ENCODE assay signal across 17 cellular contexts in genomic region chr5:127002390-127002789, GRCh38. TPM values are rescaled to one million over a fixed set of nuclear protein-coding genes. Genes with fewer than 3 reads are reported as not detected.
A peak's percentile ranks its signal among the peaks of the same experiment; 100 is the strongest.
DNase-seq lines count a peak whose midpoint lies in the region; ATAC-seq and TF ChIP-seq lines count a peak whose summit lies in the region.
"Had no signal": no experiment of that assay in that cellular context is flagged by ENCODE, and none has a peak within 500 bp of the region (broad histone marks: within the 10 kb centered on the region; RNA-seq: fewer than 3 reads in every experiment).

No MANE protein-coding gene starts in this region.

- H4K20me1 ChIP-seq in smooth muscle cell (ENCODE audit: low read depth): no peaks in the 10 kb centered on the region

- ATAC-seq in GM19395 (IDR thresholded peaks at IDR 0.05; ENCODE audit: unreplicated experiment): no peak
- ATAC-seq: gastrocnemius medialis had no signal

- peaks cover 8% of the 10 kb centered on the region for H3F3A ChIP-seq in smooth muscle cell (ENCODE audit: low read depth)

- H3K27ac ChIP-seq in smooth muscle cell (ENCODE audit: low read depth): peak overlapping the region; percentile 97
- H3K27ac ChIP-seq: ascending aorta, ovary, spleen had no signal

- H3K4me3 ChIP-seq in fibroblast of the aortic adventitia (ENCODE audit: low read depth, low read length): no peak overlapping the region
- no peak overlapping the region for H3K4me3 ChIP-seq in smooth muscle cell
- H3K4me3 ChIP-seq: ascending aorta, gastrocnemius medialis, ovary, spleen had no signal

- no peak overlapping the region for H2AFZ ChIP-seq in smooth muscle cell (ENCODE audit: low read depth)

- 4% methylated on average over 3 of the region's 3 CpGs for WGBS in smooth muscle cell (ENCODE audit: low lambda C conversion rate)

- no peaks in the 10 kb centered on the region for H3K9me3 ChIP-seq in smooth muscle cell (replicated peaks; ENCODE audit: low read depth)
- H3K9me3 ChIP-seq: ascending aorta, gastrocnemius medialis, ovary, spleen had no signal

- TF ChIP-seq CTCF in fibroblast of the aortic adventitia (IDR thresholded peaks at IDR 0.05; ENCODE audit: insufficient read depth, low read length) (no peak), smooth muscle cell (IDR thresholded peaks at IDR 0.05; ENCODE audit: borderline replicate concordance, insufficient read depth, poor library complexity, severe bottlenecking) (no peak)

- peak; percentile 9 for DNase-seq in HK-2 (ENCODE audit: unreplicated experiment)
- DNase-seq in astrocyte of the hippocampus (ENCODE audit: low read depth, low spot score): peak; percentile 65
- peak; percentile 63 for DNase-seq in fibroblast of the aortic adventitia (ENCODE audit: low read depth)
- DNase-seq in smooth muscle cell (lab: John Stamatoyannopoulos, UW; ENCODE audit: unreplicated experiment): no peak
- no peak for DNase-seq in NCI-H1092 (lab: John Stamatoyannopoulos, UW)
- DNase-seq in CD1c-positive myeloid dendritic cell (ENCODE audit: extremely low spot score): no peak
- DNase-seq: activated effector memory CD4-positive, alpha-beta T cell treated with Interleukin-2 at 50 U/mL for 16 hours; CD4-positive, alpha-beta memory T cell; gastrocnemius medialis; immature natural killer cell; NCI-H1436 treated with DMSO at 0.1 percent for 48 hours; NCI-H446 treated with DMSO at 0.1 percent for 48 hours; ovary; spleen had no signal

- no peaks in the 10 kb centered on the region for H3K36me3 ChIP-seq in smooth muscle cell (ENCODE audit: low read depth)
- H3K36me3 ChIP-seq: ascending aorta, gastrocnemius medialis, ovary, spleen had no signal

- peaks cover 7% of the 10 kb centered on the region for H3K79me2 ChIP-seq in smooth muscle cell (ENCODE audit: low read depth)

- peak overlapping the region; percentile 41 for H3K4me2 ChIP-seq in smooth muscle cell

- H3K9ac ChIP-seq in smooth muscle cell (ENCODE audit: low read depth): peak overlapping the region; percentile 84

- H3K27me3 ChIP-seq in smooth muscle cell (ENCODE audit: low read depth): no peaks in the 10 kb centered on the region
- H3K27me3 ChIP-seq: ascending aorta, gastrocnemius medialis, ovary, spleen had no signal

- H3K4me1 ChIP-seq in smooth muscle cell (ENCODE audit: low read depth): peaks cover 4% of the 10 kb centered on the region

RNA-seq across cellular contexts. Expression of gene MARCHF3, which starts 28.0 kb away (rescaled TPM):
- total RNA-seq in fibroblast of the aortic adventitia (ENCODE audit: low replicate concordance) (5.5 and 16.9 TPM in 2 replicates), smooth muscle cell (6.7 and 30.8 TPM in 2 replicates)
- polyA plus RNA-seq in smooth muscle cell: 16.8 and 17.8 TPM in 2 replicates
- total RNA-seq: G401 had no signal

Comparison
In these comparisons a context has a peak if more than half of its experiments do, and no peak if none do; other contexts are left out.
1. DNase-seq: peak in HK-2 (single experiment), astrocyte of the hippocampus (single experiment) and fibroblast of the aortic adventitia (single experiment); none in smooth muscle cell (single experiment), NCI-H1092 (single experiment) and CD1c-positive myeloid dendritic cell (single experiment).